ENCODE assay signal across 8 cellular contexts in the genomic region with DNA sequence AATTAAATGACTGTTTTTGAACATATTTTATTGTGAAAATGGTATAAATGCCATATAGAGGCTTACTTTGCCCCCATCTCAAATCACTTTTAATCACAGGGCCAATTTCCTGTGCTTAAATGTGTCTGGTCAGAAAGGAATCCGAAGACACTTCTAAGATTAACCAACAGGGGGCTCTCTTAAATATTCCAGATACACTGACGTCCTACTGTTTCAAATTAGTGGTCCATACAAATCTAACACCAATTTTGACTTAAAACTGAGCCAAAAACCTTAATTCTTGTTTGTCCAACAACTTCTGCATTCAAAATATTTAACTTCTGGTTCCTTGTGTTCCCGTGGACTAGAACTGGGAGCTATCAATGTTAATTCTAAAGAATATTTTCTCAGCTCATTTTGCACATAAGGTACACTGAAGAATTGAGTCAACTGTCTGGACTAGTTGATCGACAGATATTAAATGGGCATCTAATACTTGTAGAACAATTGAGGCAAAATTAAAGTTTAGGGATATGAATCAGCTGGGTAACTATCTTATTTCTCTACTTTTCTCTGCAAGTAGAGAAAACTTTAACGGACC.
DNase-seq lines count a peak whose midpoint lies in the region; ATAC-seq and TF ChIP-seq lines count a peak whose summit lies in the region.

No MANE protein-coding gene starts in this region.

- in situ Hi-C loops in astrocyte of the cerebellum (cut with HindIII; ENCODE audit: low sequenced_read_pairs) = no loop called here

- H4K20me1 ChIP-seq in Karpas-422 (ENCODE audit: insufficient read depth, low read depth, low read length) = no peaks in the 10 kb centered on the region

- 66 to 67% (median 67%) methylated on average over 5 of the region's 5 CpGs for WGBS in heart left ventricle, 4 donors

- no peaks in the 10 kb centered on the region for H3K9me3 ChIP-seq in heart left ventricle
- no peaks in the 10 kb centered on the region for H3K9me3 ChIP-seq in Karpas-422 (ENCODE audit: low read length)

- H3K4me2 ChIP-seq in Karpas-422 (ENCODE audit: low read depth, low read length, poor library complexity, severe bottlenecking) = no peak overlapping the region

- TF ChIP-seq POLR2A in heart left ventricle (IDR thresholded peaks at IDR 0.05) = no peak

- H3K4me3 ChIP-seq in heart left ventricle (no peak overlapping the region), Karpas-422 (ENCODE audit: low read length) (no peak overlapping the region), astrocyte of the cerebellum (ENCODE audit: low read depth, low read length) (no peak overlapping the region)

- H3K9me2 ChIP-seq in Karpas-422 (replicated peaks; ENCODE audit: insufficient read depth, low read length) = no peaks in the 10 kb centered on the region

- peak; percentile 34 to 62 (median 51) for TF ChIP-seq CTCF in heart left ventricle (IDR thresholded peaks at IDR 0.05)
- peak; percentile 46 for TF ChIP-seq CTCF in astrocyte of the cerebellum (IDR thresholded peaks at IDR 0.05; ENCODE audit: low read depth, low read length, missing control alignments)

- ATAC-seq in heart left ventricle (no peak), Right ventricle myocardium inferior (no peak), GM18498 (IDR thresholded peaks at IDR 0.05; ENCODE audit: unreplicated experiment) (no peak)
- no peak for ATAC-seq in stimulated activated naive CD8-positive, alpha-beta T cell treated with anti-CD3 and anti-CD28 coated beads, Interleukin-15, Interleukin-2, amounts not matched to agents 100 U/mL and 50 U/mL, for 24 hours

- H3K36me3 ChIP-seq in heart left ventricle = no peaks in the 10 kb centered on the region
- no peaks in the 10 kb centered on the region for H3K36me3 ChIP-seq in Karpas-422 (ENCODE audit: insufficient read depth, low read length)

- H3K9ac ChIP-seq in Karpas-422 (ENCODE audit: low read length) = no peak overlapping the region

- DNase-seq in heart left ventricle (no peak), Right ventricle myocardium inferior (ENCODE audit: missing footprints) (no peak), Karpas-422 (peak; percentile 77), astrocyte of the cerebellum (ENCODE audit: low read depth) (peak; percentile 11), kidney glomerular epithelial cell (lab: John Stamatoyannopoulos, UW) (peak; percentile 37), SHP77 treated with DMSO at 0.1 percent for 48 hours (lab: John Stamatoyannopoulos, UW) (no peak)
- DNase-seq in stimulated activated naive CD8-positive, alpha-beta T cell treated with anti-CD3 and anti-CD28 coated beads, Interleukin-15, Interleukin-2, amounts not matched to agents 100 U/mL and 50 U/mL, for 24 hours = no peak

- intact Hi-C loops in heart left ventricle (cut with DNase I) = no loop called here
- intact Hi-C loops in Right ventricle myocardium inferior (cut with DNase I) = no loop called here

- H3K27me3 ChIP-seq in heart left ventricle (no peaks in the 10 kb centered on the region), Karpas-422 (ENCODE audit: low read length) (no peaks in the 10 kb centered on the region)

- no peak overlapping the region for H3K27ac ChIP-seq in heart left ventricle
- H3K27ac ChIP-seq in Karpas-422 (ENCODE audit: low read length) = no peak overlapping the region

- H2AFZ ChIP-seq in Karpas-422 (ENCODE audit: low read length) = no peak overlapping the region

- no peaks in the 10 kb centered on the region for H3K79me2 ChIP-seq in Karpas-422 (ENCODE audit: low read length)

- no peaks in the 10 kb centered on the region for H3K4me1 ChIP-seq in heart left ventricle
- no peaks in the 10 kb centered on the region for H3K4me1 ChIP-seq in Karpas-422 (ENCODE audit: low read length)

Comparison
In these comparisons a context has a peak if more than half of its experiments do, and no peak if none do; other contexts are left out.
1. DNase-seq: peak in Karpas-422 (single experiment), astrocyte of the cerebellum (single experiment) and kidney glomerular epithelial cell (single experiment); none in heart left ventricle (0 of 5), Right ventricle myocardium inferior (single experiment), SHP77 treated with DMSO at 0.1 percent for 48 hours (single experiment) and stimulated activated naive CD8-positive, alpha-beta T cell treated with anti-CD3 and anti-CD28 coated beads, Interleukin-15, Interleukin-2, amounts not matched to agents 100 U/mL and 50 U/mL, for 24 hours (single experiment).